ENCODE assay signal across 1 cellular context in the genomic region with DNA sequence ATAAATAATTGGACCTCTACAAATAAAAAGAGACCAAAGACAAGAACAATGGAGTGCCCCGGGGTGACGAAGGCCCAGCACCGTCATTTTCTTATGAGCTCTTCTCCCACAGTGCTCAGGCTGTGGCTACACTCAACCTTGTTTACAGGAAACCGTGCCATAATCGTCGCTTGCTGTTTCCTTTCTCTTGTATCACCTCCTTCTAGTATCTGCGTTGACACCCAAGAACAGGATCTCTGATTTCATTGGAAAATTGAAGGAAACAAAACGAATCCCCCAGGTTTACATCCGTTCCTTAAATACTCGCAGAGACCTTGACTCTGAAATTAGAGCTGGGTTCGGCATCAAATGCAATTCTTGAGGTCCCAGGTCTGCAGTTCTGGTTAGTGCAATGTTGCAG.
TF ChIP-seq lines count a peak whose summit lies in the region.

No MANE protein-coding gene starts in this region.

TF ChIP-seq in WTC11, 78 proteins besides CTCF, POLR2A, EP300 and RAD21 (continued from another document):
- TF ChIP-seq, protein P1, sequence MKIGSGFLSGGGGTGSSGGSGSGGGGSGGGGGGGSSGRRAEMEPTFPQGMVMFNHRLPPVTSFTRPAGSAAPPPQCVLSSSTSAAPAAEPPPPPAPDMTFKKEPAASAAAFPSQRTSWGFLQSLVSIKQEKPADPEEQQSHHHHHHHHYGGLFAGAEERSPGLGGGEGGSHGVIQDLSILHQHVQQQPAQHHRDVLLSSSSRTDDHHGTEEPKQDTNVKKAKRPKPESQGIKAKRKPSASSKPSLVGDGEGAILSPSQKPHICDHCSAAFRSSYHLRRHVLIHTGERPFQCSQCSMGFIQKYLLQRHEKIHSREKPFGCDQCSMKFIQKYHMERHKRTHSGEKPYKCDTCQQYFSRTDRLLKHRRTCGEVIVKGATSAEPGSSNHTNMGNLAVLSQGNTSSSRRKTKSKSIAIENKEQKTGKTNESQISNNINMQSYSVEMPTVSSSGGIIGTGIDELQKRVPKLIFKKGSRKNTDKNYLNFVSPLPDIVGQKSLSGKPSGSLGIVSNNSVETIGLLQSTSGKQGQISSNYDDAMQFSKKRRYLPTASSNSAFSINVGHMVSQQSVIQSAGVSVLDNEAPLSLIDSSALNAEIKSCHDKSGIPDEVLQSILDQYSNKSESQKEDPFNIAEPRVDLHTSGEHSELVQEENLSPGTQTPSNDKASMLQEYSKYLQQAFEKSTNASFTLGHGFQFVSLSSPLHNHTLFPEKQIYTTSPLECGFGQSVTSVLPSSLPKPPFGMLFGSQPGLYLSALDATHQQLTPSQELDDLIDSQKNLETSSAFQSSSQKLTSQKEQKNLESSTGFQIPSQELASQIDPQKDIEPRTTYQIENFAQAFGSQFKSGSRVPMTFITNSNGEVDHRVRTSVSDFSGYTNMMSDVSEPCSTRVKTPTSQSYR (CRISPR knock-in tag; IDR thresholded peaks at IDR 0.05): no peak
